Comparison of ENCODE assay signal across 28 cellular contexts in genomic region chr7:149153346-149153745, GRCh38.
"Had no signal": no experiment of that assay in that cellular context is flagged by ENCODE, and none has a peak within 500 bp of the region (broad histone marks: within the 10 kb centered on the region; RNA-seq: fewer than 3 reads in every experiment).

No MANE protein-coding gene starts in this region.

- H3K27ac ChIP-seq: SJSA1 had no signal

- H3K27me3 ChIP-seq: MG63, SJSA1 had no signal

- H3K4me3 ChIP-seq: MG63, SJSA1 had no signal

- DNase-seq: activated CD4-positive, alpha-beta memory T cell treated with anti-CD3 and anti-CD28 coated beads for 36 hours; activated CD4-positive, alpha-beta T cell treated with anti-CD3 and anti-CD28 coated beads, Interleukin-2, amount 10 ng/mL, durations not matched to agents 7 days and 5 days; activated CD4-positive, CD25-positive, alpha-beta regulatory T cell; activated CD8-positive, alpha-beta memory T cell treated with anti-CD3 and anti-CD28 coated beads for 24 hours; activated gamma-delta T cell treated with Interleukin-2 at 50 U/mL for 16 hours; activated naive CD4-positive, alpha-beta T cell treated with anti-CD3 and anti-CD28 coated beads, Interleukin-2, amount 50 U/mL, for 16 hours; activated T-cell treated with anti-CD3 and anti-CD28 coated beads, Interleukin-2, amount 50 U/mL, for 72 hours; aorta; central memory CD4-positive, alpha-beta T cell; MG63; MV-4-11; NCI-H1092 treated with DMSO at 0.1 percent for 48 hours; NCI-H1417 treated with DMSO at 0.1 percent for 48 hours; NCI-H1694; NCI-H2029; NCI-H2107; NCI-H2171 treated with DMSO at 0.1 percent for 48 hours; NCI-H226; NCI-H526; NCI-H774; NK-92 treated with Interleukin-12 subunit alpha and Interleukin-12 subunit beta, amount 100 ng/mL, for 24 hours; SHP77; SW 1271; T-helper 9 cell had no signal

- H3K9me3 ChIP-seq: MG63, SJSA1 had no signal

- H3K4me3 Mint-ChIP-seq: activated CD4-positive, alpha-beta memory T cell treated with anti-CD3 and anti-CD28 coated beads for 36 hours; activated CD4-positive, alpha-beta T cell treated with anti-CD3 and anti-CD28 coated beads, Interleukin-2, amount 10 ng/mL, durations not matched to agents 7 days and 5 days; activated T-cell treated with anti-CD3 and anti-CD28 coated beads, Interleukin-2, amount 50 U/mL, for 72 hours; T-helper 1 cell treated with Interleukin-12 subunit alpha and Interleukin-12 subunit beta and Interleukin-4 antibody, amounts not matched to agents 30 μg/mL and 1 μg/mL, for 36 hours had no signal

- ATAC-seq: activated T-cell treated with anti-CD3 and anti-CD28 coated beads, Interleukin-2, amount 50 U/mL, for 72 hours; SK-N-SH treated with all-trans-retinoic acid at 6 μM for 48 hours had no signal

- H3K4me1 ChIP-seq: SJSA1 had no signal

- H3K9me3 Mint-ChIP-seq: activated CD4-positive, alpha-beta memory T cell treated with anti-CD3 and anti-CD28 coated beads for 36 hours; activated CD4-positive, alpha-beta T cell treated with anti-CD3 and anti-CD28 coated beads, Interleukin-2, amount 10 ng/mL, durations not matched to agents 7 days and 5 days; activated T-cell treated with anti-CD3 and anti-CD28 coated beads, Interleukin-2, amount 50 U/mL, for 72 hours; activated T-helper 2 cell treated with anti-CD3 and anti-CD28 coated beads, Interferon-gamma antibody, Interleukin-2, Interleukin-4, amounts not matched to agents 10 μg/mL and 5 μg/mL and 100 μg/mL, durations not matched to agents 14 hours and 24 hours and 36 hours; T-helper 1 cell treated with Interleukin-12 subunit alpha and Interleukin-12 subunit beta and Interleukin-4 antibody, amounts not matched to agents 30 μg/mL and 1 μg/mL, for 36 hours had no signal

- H3K27me3 Mint-ChIP-seq: activated CD4-positive, alpha-beta memory T cell treated with anti-CD3 and anti-CD28 coated beads for 36 hours; activated CD4-positive, alpha-beta T cell treated with anti-CD3 and anti-CD28 coated beads, Interleukin-2, amount 10 ng/mL, durations not matched to agents 7 days and 5 days had no signal

- H3K27ac Mint-ChIP-seq: activated CD4-positive, alpha-beta memory T cell treated with anti-CD3 and anti-CD28 coated beads for 36 hours; activated CD4-positive, alpha-beta T cell treated with anti-CD3 and anti-CD28 coated beads, Interleukin-2, amount 10 ng/mL, durations not matched to agents 7 days and 5 days; activated T-cell treated with anti-CD3 and anti-CD28 coated beads, Interleukin-2, amount 50 U/mL, for 72 hours; activated T-helper 2 cell treated with anti-CD3 and anti-CD28 coated beads, Interferon-gamma antibody, Interleukin-2, Interleukin-4, amounts not matched to agents 10 μg/mL and 5 μg/mL and 100 μg/mL, durations not matched to agents 14 hours and 24 hours and 36 hours; T-helper 1 cell treated with Interleukin-12 subunit alpha and Interleukin-12 subunit beta and Interleukin-4 antibody, amounts not matched to agents 30 μg/mL and 1 μg/mL, for 36 hours had no signal
